ENCODE assay signal across 9 cellular contexts in genomic region chr12:108768591-108769500, GRCh38. TPM values are rescaled to one million over a fixed set of nuclear protein-coding genes. Genes with fewer than 3 reads are reported as not detected.
DNase-seq lines count a peak whose midpoint lies in the region; ATAC-seq and TF ChIP-seq lines count a peak whose summit lies in the region.
"Had no signal": no experiment of that assay in that cellular context is flagged by ENCODE, and none has a peak within 500 bp of the region (broad histone marks: within the 10 kb centered on the region; RNA-seq: fewer than 3 reads in every experiment).

No MANE protein-coding gene starts in this region.

- no peak for TF ChIP-seq EP300 in SK-N-SH (IDR thresholded peaks at IDR 0.05; ENCODE audit: borderline replicate concordance in 1 of 2, low read depth in 1 of 2, low read length in 1 of 2)

- no peak overlapping the region for H3K4me2 ChIP-seq in SK-N-SH

- peaks cover 0 to 11% of the 10 kb centered on the region in 2 experiments; a peak in 1 of 4 replicates for H3K4me1 ChIP-seq in SK-N-SH (ENCODE audit: control insufficient read depth in 1 of 2, insufficient read depth in 2 of 2, low read depth in 1 of 2, low read length in 1 of 2)

- no peak for TF ChIP-seq RAD21 in SK-N-SH (IDR thresholded peaks at IDR 0.05; ENCODE audit: low read length)

- no peak overlapping the region for H3K9ac ChIP-seq in SK-N-SH

- no peak overlapping the region for H3K4me3 ChIP-seq in SK-N-SH (ENCODE audit: low read depth in 2 of 2, low read length in 1 of 2)

- no peaks in the 10 kb centered on the region for H4K20me1 ChIP-seq in SK-N-SH (ENCODE audit: insufficient read depth)

- DNase-seq in SK-N-SH (peak; percentile 46), NCI-H2171 (lab: John Stamatoyannopoulos, UW) (peak; percentile 87), chondrocyte (ENCODE audit: low spot score) (no peak), memory B cell (ENCODE audit: low spot score in 2 of 2) (peak; percentile 23 to 44), NCI-H446 (lab: John Stamatoyannopoulos, UW) (no peak), NCI-H2029 treated with DMSO at 0.1 percent for 48 hours (lab: John Stamatoyannopoulos, UW) (no peak)

- H3K27me3 Mint-ChIP-seq in chondrocyte (ENCODE audit: low read depth) (no peaks in the 10 kb centered on the region), memory B cell (no peaks in the 10 kb centered on the region)

- POLR2A ChIA-PET in SK-N-SH (lab: Yijun Ruan, JAX) = interaction anchor here (0.5 kb wide), 1 partner anchor 12 kb away, joined by 3 read pairs; no protein-coding TSS in a partner anchor

- H3K9me2 ChIP-seq in SK-N-SH = no peaks in the 10 kb centered on the region

- no peak overlapping the region for H3K27ac ChIP-seq in SK-N-SH (ENCODE audit: low read depth in 2 of 2, low read length in 1 of 2)

- H3K27ac Mint-ChIP-seq in chondrocyte (ENCODE audit: unreplicated experiment) (no peak overlapping the region), memory B cell (peak overlapping the region; percentile 28)
- H3K27ac Mint-ChIP-seq: CD8-positive, alpha-beta memory T cell had no signal

- H3F3A ChIP-seq in SK-N-SH (replicated peaks; ENCODE audit: insufficient read depth) = no peaks in the 10 kb centered on the region

- H3K9me3 Mint-ChIP-seq in chondrocyte (ENCODE audit: low read depth) (no peaks in the 10 kb centered on the region), memory B cell (no peaks in the 10 kb centered on the region)
- H3K9me3 Mint-ChIP-seq: CD8-positive, alpha-beta memory T cell had no signal

- H2AFZ ChIP-seq in SK-N-SH (ENCODE audit: low read depth) = no peak overlapping the region

- H3K36me3 ChIP-seq in SK-N-SH (replicated peaks in 1 of 2; ENCODE audit: control insufficient read depth in 1 of 2, insufficient read depth in 2 of 2, low read length in 1 of 2) = no peaks in the 10 kb centered on the region

- 49% methylated on average over 5 of the region's 40 CpGs for WGBS in SK-N-SH (ENCODE audit: low lambda C conversion rate)

- ATAC-seq in SK-N-SH treated with all-trans-retinoic acid at 6 μM for 48 hours (no peak; the same call in 2 of the 3 replicates), memory B cell (ENCODE audit: low read depth) (peak; percentile 73), GM18907 (IDR thresholded peaks at IDR 0.05; ENCODE audit: unreplicated experiment) (no peak)

- H3K9me3 ChIP-seq in SK-N-SH = no peaks in the 10 kb centered on the region

- H3K4me1 Mint-ChIP-seq in chondrocyte (ENCODE audit: low read depth) (peaks cover 19% of the 10 kb centered on the region), memory B cell (peaks cover 25% of the 10 kb centered on the region)

- peak overlapping the region; percentile 4 for H3K4me3 Mint-ChIP-seq in chondrocyte (ENCODE audit: unreplicated experiment)
- H3K4me3 Mint-ChIP-seq in memory B cell = peak overlapping the region; percentile 84

- no peak for TF ChIP-seq CTCF in SK-N-SH (IDR thresholded peaks at IDR 0.05)
- no peak for TF ChIP-seq CTCF in chondrocyte (IDR thresholded peaks at IDR 0.05)

- H3K79me2 ChIP-seq in SK-N-SH (ENCODE audit: insufficient read depth) = no peaks in the 10 kb centered on the region

- CTCF ChIA-PET in SK-N-SH (lab: Yijun Ruan, JAX) = interaction anchor here (1.6 to 1.9 kb wide), 2 partner anchors 104 to 106 kb away, joined by 3 to 4 read pairs; no protein-coding TSS in a partner anchor

- H3K27me3 ChIP-seq in SK-N-SH (ENCODE audit: insufficient read depth) = no peaks in the 10 kb centered on the region

- no peaks in the 10 kb centered on the region for H3K36me3 Mint-ChIP-seq in chondrocyte (ENCODE audit: low read depth)
- peaks cover 1% of the 10 kb centered on the region for H3K36me3 Mint-ChIP-seq in memory B cell
- H3K36me3 Mint-ChIP-seq: CD8-positive, alpha-beta memory T cell had no signal

TF ChIP-seq in SK-N-SH, 30 proteins besides CTCF, POLR2A, EP300 and RAD21 (continues in another document):
- no peak for TF ChIP-seq NFIC (IDR thresholded peaks at IDR 0.05; ENCODE audit: borderline replicate concordance)
- no peak for TF ChIP-seq CHD2 (IDR thresholded peaks at IDR 0.05; ENCODE audit: low read length, partially characterized antibody)
- no peak for TF ChIP-seq ZBTB33 (IDR thresholded peaks at IDR 0.05; ENCODE audit: borderline replicate concordance, low read depth)
- TF ChIP-seq RCOR1 (IDR thresholded peaks at IDR 0.05; ENCODE audit: low read length) = no peak
- no peak for TF ChIP-seq NRF1 (IDR thresholded peaks at IDR 0.05; ENCODE audit: low read depth, low read length)
- no peak for TF ChIP-seq GABPA (IDR thresholded peaks at IDR 0.05; ENCODE audit: low read depth)
- no peak for TF ChIP-seq RFX5 (IDR thresholded peaks at IDR 0.05; ENCODE audit: low read length)
- no peak for TF ChIP-seq ELF1 (IDR thresholded peaks at IDR 0.05)
- no peak for TF ChIP-seq YY1 (IDR thresholded peaks at IDR 0.05; ENCODE audit: low read depth)
- no peak for TF ChIP-seq TAF1 (IDR thresholded peaks at IDR 0.05; ENCODE audit: borderline replicate concordance, low read depth, low read length)
- no peak for TF ChIP-seq PBX3 (IDR thresholded peaks at IDR 0.05)
- no peak for TF ChIP-seq TEAD4 (IDR thresholded peaks at IDR 0.05; ENCODE audit: borderline replicate concordance, insufficient read depth)

TF ChIP-seq in SK-N-SH treated with all-trans-retinoic acid at 6 μM for 48 hours, 23 proteins besides CTCF, POLR2A, EP300 and RAD21 (continues in another document):
- no peak for TF ChIP-seq GLIS3 (CRISPR knock-in tag; IDR thresholded peaks at IDR 0.05)
- TF ChIP-seq ZNF70 (CRISPR knock-in tag; IDR thresholded peaks at IDR 0.05) = no peak
- TF ChIP-seq ZFP30 (CRISPR knock-in tag; IDR thresholded peaks at IDR 0.05) = no peak
- TF ChIP-seq OSR1 (CRISPR knock-in tag; IDR thresholded peaks at IDR 0.05) = no peak
- TF ChIP-seq ISL1 (CRISPR knock-in tag; IDR thresholded peaks at IDR 0.05) = no peak
- TF ChIP-seq ZFP3 (CRISPR knock-in tag; IDR thresholded peaks at IDR 0.05) = no peak
- no peak for TF ChIP-seq PATZ1 (CRISPR knock-in tag; IDR thresholded peaks at IDR 0.05; ENCODE audit: borderline replicate concordance)
- no peak for TF ChIP-seq TSHZ2 (CRISPR knock-in tag; IDR thresholded peaks at IDR 0.05)
- no peak for TF ChIP-seq TCF4 (CRISPR knock-in tag; IDR thresholded peaks at IDR 0.05; ENCODE audit: borderline replicate concordance)
- TF ChIP-seq CREB5 (CRISPR knock-in tag; IDR thresholded peaks at IDR 0.05; ENCODE audit: low read depth) = no peak
- TF ChIP-seq RARB (CRISPR knock-in tag; IDR thresholded peaks at IDR 0.05) = no peak
- no peak for TF ChIP-seq PPARA (CRISPR knock-in tag; IDR thresholded peaks at IDR 0.05; ENCODE audit: borderline replicate concordance)
- no peak for TF ChIP-seq ZNF565 (CRISPR knock-in tag; conservative IDR thresholded peaks at IDR 0.05; ENCODE audit: low read depth)
- TF ChIP-seq ZNF8 (CRISPR knock-in tag; IDR thresholded peaks at IDR 0.05) = no peak

RNA-seq across cellular contexts. Expression of gene CORO1C, which starts 37.5 kb away (rescaled TPM):
- 150 and 214 TPM in 2 replicates for polyA plus RNA-seq in SK-N-SH (2012; rRNA removed)
- polyA plus RNA-seq in SK-N-SH (2012; cell fraction: cytosol; rRNA removed) = 187 and 195 TPM in 2 replicates
- polyA plus RNA-seq in SK-N-SH (2012; cell fraction: nucleus; rRNA removed) = 155 and 182 TPM in 2 replicates
- total RNA-seq in chondrocyte = 266 to 336 TPM (median 325 TPM) in 3 replicates

Comparison
In these comparisons a context has a peak if more than half of its experiments do, and no peak if none do; other contexts are left out.
1. DNase-seq: peak in SK-N-SH (single experiment), NCI-H2171 (single experiment) and memory B cell (2 of 2); none in chondrocyte (single experiment), NCI-H446 (0 of 2) and NCI-H2029 treated with DMSO at 0.1 percent for 48 hours (single experiment).